ENCODE assay signal across 18 cellular contexts in genomic region chr2:186716899-186717811, GRCh38. TPM values are rescaled to one million over a fixed set of nuclear protein-coding genes. Genes with fewer than 3 reads are reported as not detected.
A peak's percentile ranks its signal among the peaks of the same experiment; 100 is the strongest.
DNase-seq lines count a peak whose midpoint lies in the region; ATAC-seq and TF ChIP-seq lines count a peak whose summit lies in the region.
"Had no signal": no experiment of that assay in that cellular context is flagged by ENCODE, and none has a peak within 500 bp of the region (broad histone marks: within the 10 kb centered on the region; RNA-seq: fewer than 3 reads in every experiment).

No MANE protein-coding gene starts in this region.

- H3K36me3 ChIP-seq in HEK293 (ENCODE audit: control insufficient read depth in 2 of 2, insufficient read depth in 1 of 2, low read length in 2 of 2) = no peaks in the 10 kb centered on the region
- no peaks in the 10 kb centered on the region for H3K36me3 ChIP-seq in parathyroid adenoma (ENCODE audit: control insufficient read depth, insufficient read depth, low read length)
- H3K36me3 ChIP-seq: stomach had no signal

- H3K79me2 ChIP-seq in parathyroid adenoma = no peaks in the 10 kb centered on the region

- peak; percentile 39 for ATAC-seq in foreskin keratinocyte
- ATAC-seq: activated CD8-positive, alpha-beta memory T cell treated with anti-CD3 and anti-CD28 coated beads, Interleukin-2, amount 10 ng/mL, durations not matched to agents 7 days and 5 days; left lobe of liver; natural killer cell treated with Interleukin-12 subunit alpha and Interleukin-12 subunit beta and Interleukin-15 and Interleukin-18, amount 100 ng/mL, for 72 hours; SK-N-SH treated with all-trans-retinoic acid at 6 μM for 48 hours had no signal

- CTCF ChIA-PET in HEK293 (lab: Yijun Ruan, JAX) = no interaction called here

- H3K4me3 ChIP-seq in HEK293 (ENCODE audit: low read depth, low read length) (no peak overlapping the region), parathyroid adenoma (ENCODE audit: low read depth, low read length) (no peak overlapping the region)
- H3K4me3 ChIP-seq: stomach had no signal

- POLR2A ChIA-PET in HEK293 (lab: Yijun Ruan, JAX) = no interaction called here

- H3K27ac ChIP-seq in HEK293 (ENCODE audit: extremely low read depth, low read depth, low read length) = no peak overlapping the region
- H3K27ac ChIP-seq in foreskin keratinocyte = no peak overlapping the region
- H3K27ac ChIP-seq in parathyroid adenoma = peak overlapping the region; percentile 31
- no peak overlapping the region for H3K27ac ChIP-seq in substantia nigra (ENCODE audit: low read depth, low read length, poor library complexity, severe bottlenecking)
- H3K27ac ChIP-seq: stomach had no signal

- H3K9ac ChIP-seq in parathyroid adenoma = no peak overlapping the region

- H2AFZ ChIP-seq in parathyroid adenoma = peak overlapping the region; percentile 27

- no peaks in the 10 kb centered on the region for H3K4me1 ChIP-seq in HEK293 (ENCODE audit: control insufficient read depth, insufficient read depth, low read length)
- H3K4me1 ChIP-seq in foreskin keratinocyte = no peaks in the 10 kb centered on the region
- peaks cover 10% of the 10 kb centered on the region for H3K4me1 ChIP-seq in parathyroid adenoma
- H3K4me1 ChIP-seq: stomach had no signal

- H3K9me3 ChIP-seq in HEK293 (ENCODE audit: control insufficient read depth, insufficient read depth, low read depth, low read length) = no peaks in the 10 kb centered on the region
- no peaks in the 10 kb centered on the region for H3K9me3 ChIP-seq in parathyroid adenoma (ENCODE audit: control insufficient read depth, low read length)
- H3K9me3 ChIP-seq: stomach had no signal

- no peak for TF ChIP-seq CTCF in HEK293 (tag by site-specific recombination; IDR thresholded peaks at IDR 0.05)
- no peak for TF ChIP-seq CTCF in foreskin keratinocyte (conservative IDR thresholded peaks at IDR 0.05)
- TF ChIP-seq CTCF in parathyroid adenoma (IDR thresholded peaks at IDR 0.05) = no peak

- H3K27me3 ChIP-seq in foreskin keratinocyte (no peaks in the 10 kb centered on the region), parathyroid adenoma (ENCODE audit: control insufficient read depth, insufficient read depth, low read length) (no peaks in the 10 kb centered on the region)
- H3K27me3 ChIP-seq: stomach had no signal

- peak; percentile 8 for DNase-seq in SW480 (ENCODE audit: low spot score)
- no peak for DNase-seq in foreskin keratinocyte
- no peak for DNase-seq in central memory CD4-positive, alpha-beta T cell
- DNase-seq in NK-92 (lab: John Stamatoyannopoulos, UW; ENCODE audit: unreplicated experiment) = no peak
- no peak for DNase-seq in substantia nigra (lab: John Stamatoyannopoulos, UW)
- no peak for DNase-seq in GF-D8 (lab: John Stamatoyannopoulos, UW)
- DNase-seq: activated CD8-positive, alpha-beta memory T cell treated with anti-CD3 and anti-CD28 coated beads, Interleukin-2, amount 10 ng/mL, durations not matched to agents 7 days and 5 days; activated naive CD4-positive, alpha-beta T cell; CD8-positive, alpha-beta memory T cell; GDM1; NCI-H2029 treated with DMSO at 0.1 percent for 48 hours; stomach had no signal

- no peak overlapping the region for H3K4me2 ChIP-seq in parathyroid adenoma (ENCODE audit: low read length)

TF ChIP-seq in HEK293, 187 proteins besides CTCF, POLR2A, EP300 and RAD21:
- TF ChIP-seq PRDM10 (tag by site-specific recombination; IDR thresholded peaks at IDR 0.05) = 0 out of 2 replicates have a peak, but pooled peaks have one; percentile 10
- TF ChIP-seq, protein P1, sequence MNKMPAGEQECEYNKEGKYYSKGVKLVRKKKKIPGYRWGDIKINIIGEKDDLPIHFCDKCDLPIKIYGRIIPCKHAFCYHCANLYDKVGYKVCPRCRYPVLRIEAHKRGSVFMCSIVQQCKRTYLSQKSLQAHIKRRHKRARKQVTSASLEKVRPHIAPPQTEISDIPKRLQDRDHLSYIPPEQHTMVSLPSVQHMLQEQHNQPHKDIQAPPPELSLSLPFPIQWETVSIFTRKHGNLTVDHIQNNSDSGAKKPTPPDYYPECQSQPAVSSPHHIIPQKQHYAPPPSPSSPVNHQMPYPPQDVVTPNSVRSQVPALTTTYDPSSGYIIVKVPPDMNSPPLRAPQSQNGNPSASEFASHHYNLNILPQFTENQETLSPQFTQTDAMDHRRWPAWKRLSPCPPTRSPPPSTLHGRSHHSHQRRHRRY (tag by site-specific recombination; IDR thresholded peaks at IDR 0.05) = no peak
- TF ChIP-seq KLF9 (tag by site-specific recombination; IDR thresholded peaks at IDR 0.05; ENCODE audit: low read depth) = no peak
TF ChIP-seq in HEK293: peak in this region for 1.

RNA-seq across cellular contexts. Expression of gene FAM171B, which starts 23.3 kb away (rescaled TPM):
- total RNA-seq in foreskin keratinocyte = 5.6 and 5.7 TPM in 2 replicates
- 0.84 and 0.87 TPM in 2 replicates for polyA plus RNA-seq in foreskin keratinocyte
- total RNA-seq: OCI-LY7 had no signal
